ENCODE assay signal across 10 cellular contexts in genomic region chr11:78465169-78465942, GRCh38. TPM values are rescaled to one million over a fixed set of nuclear protein-coding genes. Genes with fewer than 3 reads are reported as not detected.
DNase-seq lines count a peak whose midpoint lies in the region; ATAC-seq and TF ChIP-seq lines count a peak whose summit lies in the region.
"Had no signal": no experiment of that assay in that cellular context is flagged by ENCODE, and none has a peak within 500 bp of the region (broad histone marks: within the 10 kb centered on the region; RNA-seq: fewer than 3 reads in every experiment).

No MANE protein-coding gene starts in this region.

- H3K9me3 ChIP-seq in spleen = no peaks in the 10 kb centered on the region
- H3K9me3 ChIP-seq: SJSA1 had no signal

- intact Hi-C loops in spleen (cut with DNase I; ENCODE audit: low total_unique reads) (no loop called here), sciatic nerve (cut with DNase I) (no loop called here)

- DNase-seq in DMS53 (lab: John Stamatoyannopoulos, UW) = peak; percentile 31
- no peak for DNase-seq in DMS53 treated with DMSO at 0.1 percent for 48 hours (lab: John Stamatoyannopoulos, UW; ENCODE audit: unreplicated experiment)
- DNase-seq in activated CD4-positive, alpha-beta T cell treated with anti-CD3 and anti-CD28 coated beads, Interleukin-2, amount 50 U/mL, for 48 hours = peak; percentile 18 to 33
- DNase-seq in spleen = peak; percentile 86
- DNase-seq in sciatic nerve (ENCODE audit: low spot score) = no peak
- no peak for DNase-seq in glomerular visceral epithelial cell (ENCODE audit: extremely low spot score)
- no peak for DNase-seq in DMS 273 (lab: John Stamatoyannopoulos, UW; ENCODE audit: unreplicated experiment)

- TF ChIP-seq CTCF in spleen (IDR thresholded peaks at IDR 0.05 in 8 of 11, conservative IDR thresholded peaks at IDR 0.05 in 3 of 11) = no peak

- H3K4me3 ChIP-seq in spleen = peak overlapping the region in 1 of 8 donors; percentile 42
- H3K4me3 ChIP-seq: SJSA1 had no signal

- no peaks in the 10 kb centered on the region for H3K27me3 ChIP-seq in spleen (replicated peaks in 1 of 7)
- H3K27me3 ChIP-seq: SJSA1 had no signal

- peaks cover 0 to 52% (median 6%) of the 10 kb centered on the region in 6 donors for H3K36me3 ChIP-seq in spleen
- H3K36me3 ChIP-seq: SJSA1 had no signal

- 58 to 76% (median 67%) methylated on average over 12 to 19 of the region's 19 CpGs for WGBS in spleen, 5 donors

- H3K4me1 ChIP-seq in spleen = peaks cover 0 to 25% (median 21%) of the 10 kb centered on the region in 6 donors

- TF ChIP-seq POLR2A in spleen (IDR thresholded peaks at IDR 0.05) = no peak

- peak overlapping the region; percentile 46 to 95 (median 85) for H3K27ac ChIP-seq in spleen
- H3K27ac ChIP-seq: 22Rv1, SJSA1 had no signal

- ATAC-seq in HG02981 (IDR thresholded peaks at IDR 0.05; ENCODE audit: unreplicated experiment) (peak; percentile 99), sciatic nerve (no peak)

RNA-seq across cellular contexts. Expression of gene GAB2, which starts 47.7 kb away (rescaled TPM):
- total RNA-seq in spleen (10 to 100 TPM; 43.9 to 57.7 (median 50.0) TPM), sciatic nerve (63.3 TPM)
- 1 to 10 TPM; 2.3 to 6.8 (median 2.5) TPM for polyA plus RNA-seq in spleen

Comparison
In these comparisons a context has a peak if more than half of its experiments do, and no peak if none do; other contexts are left out.
1. DNase-seq: peak in DMS53 (single experiment), activated CD4-positive, alpha-beta T cell treated with anti-CD3 and anti-CD28 coated beads, Interleukin-2, amount 50 U/mL, for 48 hours (2 of 2) and spleen (single experiment); none in DMS53 treated with DMSO at 0.1 percent for 48 hours (single experiment), sciatic nerve (single experiment), glomerular visceral epithelial cell (single experiment) and DMS 273 (single experiment).